Comparison of ENCODE assay signal across 8 cellular contexts in genomic region chr16:53503270-53503911, GRCh38.
DNase-seq lines count a peak whose midpoint lies in the region; FAIRE-seq and TF ChIP-seq lines count a peak whose summit lies in the region.

No MANE protein-coding gene starts in this region.

- H3K4me1 ChIP-seq in MM.1S (ENCODE audit: low read length): peaks cover 21% of the 10 kb centered on the region

- H3K4me3 ChIP-seq in MM.1S (ENCODE audit: low read length): peak overlapping the region; percentile 87

- H3K4me3 Mint-ChIP-seq in nephron progenitor cell: peak overlapping the region; percentile 92
- peak overlapping the region; percentile 96 for H3K4me3 Mint-ChIP-seq in stimulated activated naive CD8-positive, alpha-beta T cell treated with anti-CD3 and anti-CD28 coated beads, Interleukin-15, Interleukin-2, amounts not matched to agents 100 ng/mL and 50 ng/mL, for 24 hours

- no peaks in the 10 kb centered on the region for H3K36me3 ChIP-seq in MM.1S (replicated peaks; ENCODE audit: insufficient read depth, low read length)

- H2AFZ ChIP-seq in MM.1S (ENCODE audit: low read length): peak overlapping the region; percentile 73

- peak overlapping the region; percentile 83 for H3K9ac ChIP-seq in MM.1S (ENCODE audit: low read length)

- peaks cover 42% of the 10 kb centered on the region for H3K4me1 Mint-ChIP-seq in nephron progenitor cell
- peaks cover 48% of the 10 kb centered on the region for H3K4me1 Mint-ChIP-seq in stimulated activated naive CD8-positive, alpha-beta T cell treated with anti-CD3 and anti-CD28 coated beads, Interleukin-15, Interleukin-2, amounts not matched to agents 100 ng/mL and 50 ng/mL, for 24 hours (ENCODE audit: low read depth)

- H3K79me2 ChIP-seq in MM.1S (ENCODE audit: low read length): peaks cover 27% of the 10 kb centered on the region

- DNase-seq in HCEC 1CT (peak; percentile 100), MM.1S (peak; percentile 100), SHP77 treated with DMSO at 0.1 percent for 48 hours (lab: John Stamatoyannopoulos, UW) (peak; percentile 98), activated gamma-delta T cell treated with Interleukin-2 at 50 U/mL for 16 hours (peak; percentile 100), fibroblast of the conjunctiva (ENCODE audit: low read depth) (peak; percentile 100), nephron progenitor cell (peak; percentile 100)

- H4K20me1 ChIP-seq in MM.1S (ENCODE audit: insufficient read depth, low read length): no peaks in the 10 kb centered on the region

- H3K9me3 ChIP-seq in MM.1S (replicated peaks; ENCODE audit: insufficient read depth, low read length): no peaks in the 10 kb centered on the region

- no peaks in the 10 kb centered on the region for H3K27me3 ChIP-seq in MM.1S (replicated peaks; ENCODE audit: insufficient read depth, low read length)

- H3K36me3 Mint-ChIP-seq in nephron progenitor cell (ENCODE audit: low read depth): peaks cover 4% of the 10 kb centered on the region
- peaks cover 8% of the 10 kb centered on the region for H3K36me3 Mint-ChIP-seq in stimulated activated naive CD8-positive, alpha-beta T cell treated with anti-CD3 and anti-CD28 coated beads, Interleukin-15, Interleukin-2, amounts not matched to agents 100 ng/mL and 50 ng/mL, for 24 hours (ENCODE audit: low read depth)

- H3K27ac ChIP-seq in MM.1S (ENCODE audit: low read length): peak overlapping the region; percentile 85; the same call in 1 of the 2 replicates

- no peaks in the 10 kb centered on the region for H3K9me3 Mint-ChIP-seq in nephron progenitor cell
- no peaks in the 10 kb centered on the region for H3K9me3 Mint-ChIP-seq in stimulated activated naive CD8-positive, alpha-beta T cell treated with anti-CD3 and anti-CD28 coated beads, Interleukin-15, Interleukin-2, amounts not matched to agents 100 ng/mL and 50 ng/mL, for 24 hours

- peaks cover 7% of the 10 kb centered on the region; the same call in 1 of the 2 replicates for H3F3A ChIP-seq in MM.1S (ENCODE audit: insufficient read depth, low read length)

- peaks cover 23% of the 10 kb centered on the region for H3K27me3 Mint-ChIP-seq in nephron progenitor cell (ENCODE audit: low read depth, poor library complexity)
- H3K27me3 Mint-ChIP-seq in stimulated activated naive CD8-positive, alpha-beta T cell treated with anti-CD3 and anti-CD28 coated beads, Interleukin-15, Interleukin-2, amounts not matched to agents 100 ng/mL and 50 ng/mL, for 24 hours: no peaks in the 10 kb centered on the region

- no peaks in the 10 kb centered on the region for H3K9me2 ChIP-seq in MM.1S (replicated peaks; ENCODE audit: insufficient read depth, low read length)

- H3K27ac Mint-ChIP-seq in nephron progenitor cell: peak overlapping the region; percentile 96
- peak overlapping the region; percentile 97 for H3K27ac Mint-ChIP-seq in stimulated activated naive CD8-positive, alpha-beta T cell treated with anti-CD3 and anti-CD28 coated beads, Interleukin-15, Interleukin-2, amounts not matched to agents 100 ng/mL and 50 ng/mL, for 24 hours

- H3K4me2 ChIP-seq in MM.1S (ENCODE audit: low read depth, low read length): peak overlapping the region; percentile 94

- TF ChIP-seq CTCF in MM.1S (IDR thresholded peaks at IDR 0.05; ENCODE audit: low read length) (no peak), nephron progenitor cell (IDR thresholded peaks at IDR 0.05) (no peak)

- FAIRE-seq in G401.6 (lab: Jason Lieb, UNC): peak; percentile 97

Comparison
In these comparisons a context has a peak if more than half of its experiments do, and no peak if none do; other contexts are left out.
1. Peak in every context shown above with its lines: DNase-seq, H3K4me3 ChIP-seq and H3K27ac ChIP-seq.